In genomic region chr12:41334390-41334789, GRCh38 we compare ENCODE assay signal across 24 cellular contexts.
"Had no signal": no experiment of that assay in that cellular context is flagged by ENCODE, and none has a peak within 500 bp of the region (broad histone marks: within the 10 kb centered on the region; RNA-seq: fewer than 3 reads in every experiment).

No MANE protein-coding gene starts in this region.

- DNase-seq: activated B cell treated with CpG ODN at 0.5 μM for 24 hours; activated CD4-positive, alpha-beta T cell treated with anti-CD3 and anti-CD28 coated beads for 48 hours; activated CD8-positive, alpha-beta memory T cell treated with anti-CD3 and anti-CD28 coated beads, Interleukin-2, amount 50 U/mL, for 4 hours; activated CD8-positive, alpha-beta T cell treated with anti-CD3 and anti-CD28 coated beads, Interleukin-2, amount 10 ng/mL, durations not matched to agents 7 days and 5 days; activated naive CD4-positive, alpha-beta T cell treated with anti-CD3 and anti-CD28 coated beads for 36 hours; activated T-cell treated with anti-CD3 and anti-CD28 coated beads, Interleukin-2, amount 50 U/mL, for 4 hours; brain microvascular endothelial cell; colonic mucosa; kidney glomerular epithelial cell; left ventricle myocardium inferior; mammary epithelial cell; pancreas; right lobe of liver; small intestine; stimulated activated CD4-positive, alpha-beta T cell treated with anti-CD3 and anti-CD28 coated beads, Interleukin-4, amount 100 ng/mL, for 1 hour; stimulated activated naive CD8-positive, alpha-beta T cell treated with anti-CD3 and anti-CD28 coated beads, Interleukin-15, amount 100 ng/mL, for 72 hours; T-helper 2 cell; trophoblast cell had no signal

- H3K27ac Mint-ChIP-seq: activated B cell treated with CpG ODN at 0.5 μM for 24 hours; activated CD8-positive, alpha-beta T cell treated with anti-CD3 and anti-CD28 coated beads, Interleukin-2, amount 10 ng/mL, durations not matched to agents 7 days and 5 days; activated naive CD4-positive, alpha-beta T cell treated with anti-CD3 and anti-CD28 coated beads for 36 hours; stimulated activated naive CD8-positive, alpha-beta T cell treated with anti-CD3 and anti-CD28 coated beads, Interleukin-15, amount 100 ng/mL, for 72 hours had no signal

- H3K4me3 Mint-ChIP-seq: activated B cell treated with CpG ODN at 0.5 μM for 24 hours; activated CD8-positive, alpha-beta T cell treated with anti-CD3 and anti-CD28 coated beads, Interleukin-2, amount 10 ng/mL, durations not matched to agents 7 days and 5 days; activated naive CD4-positive, alpha-beta T cell treated with anti-CD3 and anti-CD28 coated beads for 36 hours; activated T-cell treated with anti-CD3 and anti-CD28 coated beads, Interleukin-2, amount 50 U/mL, for 4 hours; central memory CD8-positive, alpha-beta T cell; stimulated activated naive CD8-positive, alpha-beta T cell treated with anti-CD3 and anti-CD28 coated beads, Interleukin-15, amount 100 ng/mL, for 72 hours had no signal

- H3K4me1 Mint-ChIP-seq: activated B cell treated with CpG ODN at 0.5 μM for 24 hours; central memory CD8-positive, alpha-beta T cell; stimulated activated naive CD8-positive, alpha-beta T cell treated with anti-CD3 and anti-CD28 coated beads, Interleukin-15, amount 100 ng/mL, for 72 hours had no signal

- H3K27me3 Mint-ChIP-seq: activated B cell treated with CpG ODN at 0.5 μM for 24 hours; central memory CD8-positive, alpha-beta T cell; stimulated activated naive CD8-positive, alpha-beta T cell treated with anti-CD3 and anti-CD28 coated beads, Interleukin-15, amount 100 ng/mL, for 72 hours had no signal

- H3K4me3 ChIP-seq: colonic mucosa, left ventricle myocardium inferior, pancreas, right lobe of liver, suprapubic skin had no signal

- H3K9me3 Mint-ChIP-seq: activated B cell treated with CpG ODN at 0.5 μM for 24 hours; activated naive CD4-positive, alpha-beta T cell treated with anti-CD3 and anti-CD28 coated beads for 36 hours had no signal

- ATAC-seq: activated CD8-positive, alpha-beta T cell treated with anti-CD3 and anti-CD28 coated beads, Interleukin-2, amount 10 ng/mL, durations not matched to agents 7 days and 5 days; activated T-cell treated with anti-CD3 and anti-CD28 coated beads, Interleukin-2, amount 50 U/mL, for 4 hours; pancreas; right lobe of liver; stimulated activated naive CD8-positive, alpha-beta T cell treated with anti-CD3 and anti-CD28 coated beads, Interleukin-15, amount 100 ng/mL, for 72 hours had no signal

- H3K4me1 ChIP-seq: colonic mucosa, left ventricle myocardium inferior, pancreas, right lobe of liver, suprapubic skin had no signal

- H3K27ac ChIP-seq: brain microvascular endothelial cell, colonic mucosa, left ventricle myocardium inferior, neutrophil, pancreas, right lobe of liver, suprapubic skin had no signal

- FAIRE-seq: endometrium, frontal cortex, pancreas, small intestine, TTC549 had no signal

- H3K36me3 ChIP-seq: brain microvascular endothelial cell, colonic mucosa, left ventricle myocardium inferior, neutrophil, pancreas, right lobe of liver, suprapubic skin had no signal

- H3K27me3 ChIP-seq: brain microvascular endothelial cell, colonic mucosa, neutrophil, pancreas, right lobe of liver, suprapubic skin had no signal

- H3K9me3 ChIP-seq: colonic mucosa, left ventricle myocardium inferior, neutrophil, pancreas, right lobe of liver, suprapubic skin had no signal
